16 cellular contexts compared by ENCODE assay signal in genomic region chr18:31102941-31103340, GRCh38. TPM values are rescaled to one million over a fixed set of nuclear protein-coding genes. Genes with fewer than 3 reads are reported as not detected.
DNase-seq lines count a peak whose midpoint lies in the region; ATAC-seq and TF ChIP-seq lines count a peak whose summit lies in the region.
"Had no signal": no experiment of that assay in that cellular context is flagged by ENCODE, and none has a peak within 500 bp of the region (broad histone marks: within the 10 kb centered on the region; RNA-seq: fewer than 3 reads in every experiment).

No MANE protein-coding gene starts in this region.

- no peak overlapping the region for H2BK12ac ChIP-seq in trophoblast cell (ENCODE audit: low read length)

- no peak for TF ChIP-seq CTCF in hepatocyte (IDR thresholded peaks at IDR 0.05; ENCODE audit: poor library complexity)

- H4K8ac ChIP-seq in trophoblast cell (ENCODE audit: low read depth, low read length), result no peak overlapping the region

- H4K12ac ChIP-seq in trophoblast cell (ENCODE audit: low read depth, low read length), result no peak overlapping the region

- H3K79me2 ChIP-seq in hepatocyte (peaks cover 25% of the 10 kb centered on the region), trophoblast cell (ENCODE audit: control insufficient read depth, insufficient read depth, low read length, poor library complexity) (peaks cover 18% of the 10 kb centered on the region)

- 68% methylated on average over 2 of the region's 2 CpGs for WGBS in hepatocyte (ENCODE audit: low lambda C conversion rate, missing lambda C conversion rate)
- no CpG with 5 or more reads among the region's 2 CpGs for WGBS in trophoblast cell (ENCODE audit: extremely low coverage, insufficient coverage, insufficient read length)

- no peak for ATAC-seq in GM21360 (IDR thresholded peaks at IDR 0.05; ENCODE audit: unreplicated experiment)
- ATAC-seq: activated CD8-positive, alpha-beta T cell treated with anti-CD3 and anti-CD28 coated beads for 36 hours; T-cell had no signal

- peak overlapping the region; percentile 80 for H3K4me2 ChIP-seq in hepatocyte
- no peak overlapping the region for H3K4me2 ChIP-seq in trophoblast cell (ENCODE audit: low read length)

- no peak overlapping the region; the same call in 1 of the 2 replicates for H3K9ac ChIP-seq in HUES48 (ENCODE audit: low read depth, low read length)
- H3K9ac ChIP-seq in trophoblast cell (ENCODE audit: low read length), result no peak overlapping the region

- H3K27me3 ChIP-seq in HUES48 (ENCODE audit: control insufficient read depth, insufficient read depth, low read length) (no peaks in the 10 kb centered on the region), hepatocyte (no peaks in the 10 kb centered on the region), trophoblast cell (ENCODE audit: insufficient read depth, low read length) (no peaks in the 10 kb centered on the region)

- no peaks in the 10 kb centered on the region for H4K20me1 ChIP-seq in hepatocyte (ENCODE audit: insufficient read depth, poor library complexity, severe bottlenecking)

- H3K14ac ChIP-seq in trophoblast cell (ENCODE audit: low read length), result no peak overlapping the region

- H3K9me2 ChIP-seq in hepatocyte (replicated peaks; ENCODE audit: insufficient read depth), result no peaks in the 10 kb centered on the region

- peak; percentile 3 for DNase-seq in amniotic epithelial cell (ENCODE audit: low read depth)
- DNase-seq in hepatocyte (ENCODE audit: low spot score), result peak; percentile 15
- peak in 1 of 2 donors; percentile 8 for DNase-seq in trophoblast cell
- DNase-seq in activated T-cell treated with anti-CD3 and anti-CD28 coated beads, Interleukin-2, amount 50 U/mL, for 1 hour, result no peak
- DNase-seq in SHP77 treated with DMSO at 0.1 percent for 48 hours (lab: John Stamatoyannopoulos, UW), result no peak
- DNase-seq in NCI-H2081 (lab: John Stamatoyannopoulos, UW), result no peak
- DNase-seq: activated CD8-positive, alpha-beta T cell treated with anti-CD3 and anti-CD28 coated beads for 36 hours; activated T-cell treated with anti-CD3 and anti-CD28 coated beads, Interleukin-2, amount 50 U/mL, for 48 hours; NCI-H2107; stimulated activated CD4-positive, alpha-beta T cell treated with anti-CD3 and anti-CD28 coated beads, Interleukin-4, amount 100 ng/mL, for 24 hours; T-cell had no signal

- peak overlapping the region; percentile 54 for H2AFZ ChIP-seq in hepatocyte
- no peak overlapping the region for H2AFZ ChIP-seq in trophoblast cell (ENCODE audit: insufficient read depth, low read length, poor library complexity)

- no peak overlapping the region for H3K23ac ChIP-seq in trophoblast cell (ENCODE audit: low read length)

- no peak overlapping the region for H3K4ac ChIP-seq in trophoblast cell (ENCODE audit: low read depth, low read length)

- peaks cover 21% of the 10 kb centered on the region for H3K79me1 ChIP-seq in trophoblast cell (ENCODE audit: low read length)

- H3K27ac ChIP-seq in HUES48 (ENCODE audit: low read depth, low read length), result no peak overlapping the region
- H3K27ac ChIP-seq in hepatocyte, result peak overlapping the region; percentile 99
- H3K27ac ChIP-seq in trophoblast cell (ENCODE audit: low read depth, low read length), result peak overlapping the region; percentile 97

- peak overlapping the region; percentile 92 for H3K4me3 ChIP-seq in HUES48 (ENCODE audit: low read depth, low read length)
- no peak overlapping the region for H3K4me3 ChIP-seq in hepatocyte
- no peak overlapping the region for H3K4me3 ChIP-seq in trophoblast cell (ENCODE audit: low read depth, low read length)

- H2BK120ac ChIP-seq in trophoblast cell (ENCODE audit: insufficient read depth, low read length, poor library complexity), result no peak overlapping the region

- peaks cover 21% of the 10 kb centered on the region for H3K4me1 ChIP-seq in HUES48 (ENCODE audit: control insufficient read depth, insufficient read depth, low read length)
- peaks cover 3% of the 10 kb centered on the region for H3K4me1 ChIP-seq in hepatocyte (ENCODE audit: insufficient read depth)
- peaks cover 2 to 6% of the 10 kb centered on the region in 2 experiments for H3K4me1 ChIP-seq in trophoblast cell (ENCODE audit: control insufficient read depth in 1 of 2, insufficient read depth in 2 of 2, low read length in 2 of 2)

- H3K9me3 ChIP-seq in HUES48 (ENCODE audit: control insufficient read depth, insufficient read depth, low read length) (no peaks in the 10 kb centered on the region), hepatocyte (ENCODE audit: low read depth) (no peaks in the 10 kb centered on the region), trophoblast cell (ENCODE audit: insufficient read depth, low read depth, low read length) (no peaks in the 10 kb centered on the region)

- H3K36me3 ChIP-seq in HUES48 (ENCODE audit: control insufficient read depth, insufficient read depth, low read length), result no peaks in the 10 kb centered on the region
- H3K36me3 ChIP-seq in hepatocyte (replicated peaks; ENCODE audit: insufficient read depth, low read depth), result no peaks in the 10 kb centered on the region
- H3K36me3 ChIP-seq in trophoblast cell (ENCODE audit: control insufficient read depth in 1 of 2, insufficient read depth in 2 of 2, low read length in 2 of 2), result no peaks in the 10 kb centered on the region

- no peak overlapping the region for H2BK5ac ChIP-seq in trophoblast cell (ENCODE audit: low read depth, low read length, poor library complexity)

- H3K18ac ChIP-seq in trophoblast cell (ENCODE audit: low read length), result no peak overlapping the region

- no peak overlapping the region for H2AK5ac ChIP-seq in trophoblast cell (ENCODE audit: low read length)

- no peak overlapping the region for H4K91ac ChIP-seq in trophoblast cell (ENCODE audit: low read depth, low read length)

RNA-seq across cellular contexts. Expression of gene DSC2, which starts 0.7 kb away (rescaled TPM):
- 49.2 and 59.6 TPM in 2 replicates for total RNA-seq in hepatocyte
- polyA plus RNA-seq in hepatocyte, result 24.3 and 28.7 TPM in 2 replicates
- polyA plus RNA-seq in trophoblast cell (2013), result 95.6 and 98.9 TPM in 2 replicates
- total RNA-seq: activated CD8-positive, alpha-beta T cell treated with anti-CD3 and anti-CD28 coated beads for 36 hours; RPMI7951 had no signal

RNA-seq across cellular contexts. Expression of gene DSC1, which starts 59.7 kb away (rescaled TPM):
- 0.30 and 0.56 TPM in 2 replicates for total RNA-seq in hepatocyte
- polyA plus RNA-seq in hepatocyte, result 0.26 TPM in 1 of 2 replicates, not detected in the other
- 0.29 and 0.31 TPM in 2 replicates for polyA plus RNA-seq in trophoblast cell (2013)
- total RNA-seq: mucosa of gallbladder, RPMI7951, skeletal muscle tissue had no signal

Comparison
In these comparisons a context has a peak if more than half of its experiments do, and no peak if none do; other contexts are left out.
1. DNase-seq: peak in amniotic epithelial cell (single experiment) and hepatocyte (single experiment); none in activated T-cell treated with anti-CD3 and anti-CD28 coated beads, Interleukin-2, amount 50 U/mL, for 1 hour (single experiment), SHP77 treated with DMSO at 0.1 percent for 48 hours (single experiment) and NCI-H2081 (0 of 2).